ENCODE assay signal across 28 cellular contexts in the genomic region with DNA sequence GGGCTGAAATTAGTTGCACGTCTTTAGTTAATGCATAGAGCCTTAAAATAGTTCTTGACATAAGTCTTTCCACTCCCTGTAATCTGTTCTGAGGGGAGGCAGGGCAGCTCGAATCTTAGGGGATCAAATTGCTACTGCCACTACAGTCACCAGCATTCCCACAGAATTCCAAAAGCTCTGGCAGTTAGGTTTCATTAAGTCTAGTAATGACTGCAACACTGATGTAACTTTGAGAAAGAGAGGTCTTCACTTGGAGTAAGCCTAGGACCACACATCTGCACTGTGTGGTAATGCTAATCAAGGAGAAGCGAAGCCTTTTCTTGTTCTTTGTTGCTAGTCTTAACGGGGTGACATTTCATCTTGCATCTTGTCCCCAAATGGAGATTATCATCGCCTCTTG. TPM values are rescaled to one million over a fixed set of nuclear protein-coding genes. Genes with fewer than 3 reads are reported as not detected.
DNase-seq lines count a peak whose midpoint lies in the region; ATAC-seq, FAIRE-seq and TF ChIP-seq lines count a peak whose summit lies in the region.
"Had no signal": no experiment of that assay in that cellular context is flagged by ENCODE, and none has a peak within 500 bp of the region (broad histone marks: within the 10 kb centered on the region; RNA-seq: fewer than 3 reads in every experiment).

No MANE protein-coding gene starts in this region.

- H3K9ac ChIP-seq in K562 (ENCODE audit: insufficient read depth in 1 of 2, low read depth in 2 of 2, low read length in 2 of 2) (no peak overlapping the region), HepG2 (ENCODE audit: insufficient read depth, low read depth, low read length) (no peak overlapping the region)
- H3K9ac ChIP-seq: SK-N-SH had no signal

- TF ChIP-seq EP300 in K562 (IDR thresholded peaks at IDR 0.05; ENCODE audit: low read length) (no peak), HepG2 (IDR thresholded peaks at IDR 0.05; ENCODE audit: low read depth in 2 of 2, low read length in 2 of 2) (no peak), HepG2 (CRISPR knock-in tag; IDR thresholded peaks at IDR 0.05; ENCODE audit: borderline replicate concordance) (no peak)

- no peaks in the 10 kb centered on the region for H4K20me1 ChIP-seq in K562 (replicated peaks; ENCODE audit: control insufficient read depth, insufficient read depth, low read length)
- no peaks in the 10 kb centered on the region for H4K20me1 ChIP-seq in HepG2 (ENCODE audit: insufficient read depth, low read length)

- intact Hi-C loops in K562 (cut with micrococcal nuclease) = no loop called here
- intact Hi-C loops in HepG2 (cut with micrococcal nuclease; ENCODE audit: unreplicated experiment) = no loop called here

- H3K4me3 ChIP-seq in cardiac muscle cell (no peak overlapping the region), right atrium auricular region (no peak overlapping the region), K562 (no peak overlapping the region), HepG2 (replicated peaks in 1 of 3; ENCODE audit: insufficient read depth in 1 of 3, low read depth in 2 of 3, low read length in 3 of 3) (no peak overlapping the region)
- H3K4me3 ChIP-seq: A549, dorsolateral prefrontal cortex, lower lobe of right lung had no signal

- BruUV-seq in K562 (replicated peaks; lab: Mats Ljungman, UMichigan) (no TSS peak), HepG2 (replicated peaks; lab: Mats Ljungman, UMichigan) (no TSS peak)

- H3K27me3 ChIP-seq in cardiac muscle cell = no peaks in the 10 kb centered on the region
- H3K27me3 ChIP-seq in right atrium auricular region = no peaks in the 10 kb centered on the region
- no peaks in the 10 kb centered on the region for H3K27me3 ChIP-seq in K562 (ENCODE audit: control insufficient read depth in 2 of 2, insufficient read depth in 2 of 2, low read length in 2 of 2)
- H3K27me3 ChIP-seq in HepG2 (ENCODE audit: control insufficient read depth in 1 of 2, insufficient read depth in 2 of 2, low read length in 2 of 2) = peaks cover 0 to 4% of the 10 kb centered on the region in 2 experiments; a peak in 1 of 5 replicates
- H3K27me3 ChIP-seq: dorsolateral prefrontal cortex had no signal

- H3K79me2 ChIP-seq in K562 (ENCODE audit: control insufficient read depth, insufficient read depth, low read length) = no peaks in the 10 kb centered on the region
- H3K79me2 ChIP-seq in HepG2 (ENCODE audit: insufficient read depth, low read length) = no peaks in the 10 kb centered on the region

- H3K4me2 ChIP-seq in K562 (ENCODE audit: insufficient read depth, low read length) (no peak overlapping the region), HepG2 (ENCODE audit: low read depth, low read length) (no peak overlapping the region)
- H3K4me2 ChIP-seq: A549, SK-N-SH had no signal

- H3K4me1 ChIP-seq in cardiac muscle cell (ENCODE audit: low read depth) = peaks cover 9% of the 10 kb centered on the region
- no peaks in the 10 kb centered on the region for H3K4me1 ChIP-seq in right atrium auricular region
- H3K4me1 ChIP-seq in K562 (replicated peaks in 1 of 2; ENCODE audit: control insufficient read depth in 2 of 2, insufficient read depth in 2 of 2, low read length in 2 of 2) = peaks cover 5 to 7% of the 10 kb centered on the region in 2 experiments; a peak in 4 of 5 replicates
- H3K4me1 ChIP-seq in HepG2 (ENCODE audit: insufficient read depth, low read length) = no peaks in the 10 kb centered on the region
- H3K4me1 ChIP-seq: A549, lower lobe of right lung had no signal

- TF ChIP-seq POLR2A in K562 (conservative IDR thresholded peaks at IDR 0.05) (no peak), HepG2 (IDR thresholded peaks at IDR 0.05; ENCODE audit: insufficient read depth in 1 of 2, low read depth in 2 of 2, low read length in 2 of 2) (no peak)

- H3K9me1 ChIP-seq in K562 (ENCODE audit: control insufficient read depth, insufficient read depth, low read length) = no peaks in the 10 kb centered on the region

- POLR2A ChIA-PET in K562 (lab: Yijun Ruan, JAX) = interaction anchor here (0.7 to 0.9 kb wide), 2 partner anchors 38 to 87 kb away, joined by 3 to 4 read pairs; no protein-coding TSS in a partner anchor
- POLR2A ChIA-PET in HepG2 (lab: Yijun Ruan, JAX) = no interaction called here

- ATAC-seq in HG03025 (IDR thresholded peaks at IDR 0.05; ENCODE audit: low FRiP score, unreplicated experiment) = peak; percentile 46
- no peak for ATAC-seq in K562
- ATAC-seq in HepG2 = no peak
- ATAC-seq: A549, HCT116, lower lobe of right lung had no signal

- peak overlapping the region; percentile 66 for H3K27ac ChIP-seq in cardiac muscle cell
- no peak overlapping the region for H3K27ac ChIP-seq in right atrium auricular region
- no peak overlapping the region for H3K27ac ChIP-seq in K562 (ENCODE audit: extremely low read depth, low read depth, low read length)
- no peak overlapping the region for H3K27ac ChIP-seq in HepG2 (ENCODE audit: extremely low read length, insufficient read depth, low read length)
- H3K27ac ChIP-seq: A549, C4-2B, dorsolateral prefrontal cortex, epithelial cell of prostate, lower lobe of right lung had no signal

- H2AFZ ChIP-seq in K562 (ENCODE audit: low read depth, low read length) (no peak overlapping the region), HepG2 (ENCODE audit: low read length) (no peak overlapping the region)

- TF ChIP-seq CTCF in cardiac muscle cell (IDR thresholded peaks at IDR 0.05; ENCODE audit: low read depth, low read length) (no peak), right atrium auricular region (IDR thresholded peaks at IDR 0.05) (no peak), K562 (IDR thresholded peaks at IDR 0.05 in 2 of 3, conservative IDR thresholded peaks at IDR 0.05 in 1 of 3; ENCODE audit: insufficient read depth in 2 of 3, low read depth in 1 of 3, low read length in 3 of 3) (no peak), HepG2 (CRISPR knock-in tag; IDR thresholded peaks at IDR 0.05) (no peak)

- H3K9me3 ChIP-seq in cardiac muscle cell (ENCODE audit: low read depth) (no peaks in the 10 kb centered on the region), right atrium auricular region (peaks cover 0 to 8% of the 10 kb centered on the region in 2 donors), K562 (replicated peaks; ENCODE audit: control insufficient read depth, insufficient read depth, low read depth, low read length) (no peaks in the 10 kb centered on the region; the same call in 1 of the 2 replicates), HepG2 (ENCODE audit: low read length) (no peaks in the 10 kb centered on the region; the same call in 1 of the 2 replicates)
- H3K9me3 ChIP-seq: SK-N-SH had no signal

- no peak for FAIRE-seq in K562 (lab: Jason Lieb, UNC)
- no peak for FAIRE-seq in urothelium cell line (lab: Jason Lieb, UNC)
- no peak for FAIRE-seq in HepG2 (lab: Jason Lieb, UNC)
- FAIRE-seq: A549 had no signal

- TF ChIP-seq RAD21 in K562 (CRISPR knock-in tag; conservative IDR thresholded peaks at IDR 0.05 in 1 of 2, IDR thresholded peaks at IDR 0.05 in 1 of 2) (no peak), HepG2 (CRISPR knock-in tag; IDR thresholded peaks at IDR 0.05) (no peak)

- DNase-seq in cardiac muscle cell (ENCODE audit: low read depth in 1 of 2, low spot score in 1 of 2) (peak in 1 of 2 donors; percentile 49), right atrium auricular region (ENCODE audit: low spot score) (no peak), K562 (ENCODE audit: extremely low read depth in 1 of 4, low spot score in 3 of 4) (no peak), urothelium cell line (ENCODE audit: low spot score) (no peak), HepG2 (ENCODE audit: low spot score) (no peak), OCI-M2 (lab: John Stamatoyannopoulos, UW; ENCODE audit: unreplicated experiment) (no peak)
- DNase-seq in stimulated activated CD4-positive, alpha-beta T cell treated with anti-CD3 and anti-CD28 coated beads, Interleukin-4, amount 100 ng/mL, for 4 hours = no peak
- DNase-seq: activated CD4-positive, alpha-beta T cell treated with anti-CD3 and anti-CD28 coated beads, Interleukin-2, amount 50 U/mL, for 48 hours; activated effector memory CD4-positive, alpha-beta T cell treated with Interleukin-2 at 50 U/mL for 16 hours; dorsolateral prefrontal cortex; foreskin fibroblast; GF-D8; hypothalamus; islet precursor cell; lower lobe of right lung; NCI-H1048; NCI-H1930; NCI-H446 treated with DMSO at 0.1 percent for 48 hours; NK-92 treated with Interleukin-12 subunit alpha and Interleukin-12 subunit beta, amount 100 ng/mL, for 24 hours; SK-N-SH; stimulated activated CD4-positive, alpha-beta T cell treated with anti-CD3 and anti-CD28 coated beads, Interleukin-12 subunit alpha, Interleukin-12 subunit beta, amount 100 ng/mL, for 4 hours; stimulated activated CD8-positive, alpha-beta memory T cell treated with anti-CD3 and anti-CD28 coated beads, Interleukin-4, amount 100 ng/mL, for 48 hours; substantia nigra had no signal

- in situ Hi-C loops in K562 (cut with MboI) = no loop called here
- in situ Hi-C loops in HepG2 (cut with HindIII; ENCODE audit: extremely low pct_ligation_motif_present, low pct_unique_long_range_greater_than_20kb) = no loop called here

- no peaks in the 10 kb centered on the region for H3K36me3 ChIP-seq in cardiac muscle cell
- no peaks in the 10 kb centered on the region for H3K36me3 ChIP-seq in right atrium auricular region
- H3K36me3 ChIP-seq in K562 (ENCODE audit: control insufficient read depth, insufficient read depth, low read length) = no peaks in the 10 kb centered on the region
- H3K36me3 ChIP-seq in HepG2 (replicated peaks in 1 of 2; ENCODE audit: control insufficient read depth in 1 of 2, insufficient read depth in 2 of 2, low read length in 2 of 2) = no peaks in the 10 kb centered on the region
- H3K36me3 ChIP-seq: lower lobe of right lung had no signal

- 24% methylated on average over 5 of the region's 5 CpGs for WGBS in K562 (ENCODE audit: insufficient coverage, low coverage, missing lambda C conversion rate)
- WGBS in HepG2 (ENCODE audit: low lambda C conversion rate) = 10% methylated on average over 5 of the region's 5 CpGs

- CTCF ChIA-PET in K562 (lab: Yijun Ruan, JAX; ENCODE audit: low intra/inter-chr PET ratio) = no interaction called here
- CTCF ChIA-PET in HepG2 (lab: Yijun Ruan, JAX; ENCODE audit: low intra/inter-chr PET ratio, low total read pairs) = no interaction called here

RNA-seq across cellular contexts. Expression of a gene that starts 19.3 kb away (rescaled TPM):
- 61.7 and 65.9 TPM in 2 replicates for total RNA-seq in cardiac muscle cell
- 55.0 and 75.5 TPM in 2 replicates for polyA plus RNA-seq in cardiac muscle cell
- 10 to 100 TPM; 31.7 to 39.3 TPM for total RNA-seq in right atrium auricular region
- total RNA-seq in K562 (2011; cell fraction: chromatin; rRNA removed; ENCODE audit: low replicate concordance) = 6.2 and 7.3 TPM in 2 replicates
- 5.0 and 5.1 TPM in 2 replicates for total RNA-seq in K562 (2011; cell fraction: nucleolus; rRNA removed)
- 4.7 and 4.8 TPM in 2 replicates for total RNA-seq in K562 (2011; cell fraction: nucleoplasm; rRNA removed)
- 23.2 and 24.6 TPM in 2 replicates for total RNA-seq in K562 (2014; rRNA removed)
- total RNA-seq in K562 (2014; rRNA removed; fragmentation: Illumina TruSeq; extraction: Trizol) = 8.6 and 10.8 TPM in 2 replicates
- total RNA-seq in K562 (2015; rRNA removed; fragmentation: Illumina TruSeq; extraction: Trizol) = 19.6 and 21.4 TPM in 2 replicates
- total RNA-seq in K562 (2021) = 25.8 and 27.9 TPM in 2 replicates
- 4.5 and 4.8 TPM in 2 replicates for polyA plus RNA-seq in K562 (2011; rRNA removed)
- polyA plus RNA-seq in K562 (2011; cell fraction: cytosol; rRNA removed) = 4.3 and 7.8 TPM in 2 replicates
- 3.6 and 5.1 TPM in 2 replicates for polyA plus RNA-seq in K562 (2011; cell fraction: nucleus; rRNA removed)
- 27.1 and 38.2 TPM in 2 replicates for polyA plus RNA-seq in K562 (2012)
- polyA plus RNA-seq in K562 (2014; fragmentation: Illumina TruSeq; extraction: Trizol) = 15.9 and 21.9 TPM in 2 replicates
- polyA plus RNA-seq in K562 (2014; fragmentation: Nextera tagmentation; extraction: Ambion mirVana) = 1 to 10 TPM in 1 of 2 experiments, under 1 TPM in 1; 0.90 to 1.8 TPM
- polyA plus RNA-seq in K562 (2014; rRNA removed) = 24.3 and 26.3 TPM in 2 replicates
- 4.3 and 7.2 TPM in 2 replicates for polyA minus RNA-seq in K562 (2011; rRNA and poly(A)+ RNA removed)
- 2.0 and 2.6 TPM in 2 replicates for polyA minus RNA-seq in K562 (2011; cell fraction: cytosol; rRNA and poly(A)+ RNA removed)
- 4.7 and 5.4 TPM in 2 replicates for polyA minus RNA-seq in K562 (2011; cell fraction: nucleus; rRNA and poly(A)+ RNA removed)
- 21.3 and 23.5 TPM in 2 replicates for total RNA-seq in HepG2 (2016; rRNA removed; fragmentation: Illumina TruSeq; extraction: Trizol)
- 20.1 and 23.4 TPM in 2 replicates for total RNA-seq in HepG2 (2016; cell fraction: cytosol; rRNA removed; fragmentation: Illumina TruSeq; extraction: Trizol; ENCODE audit: low read depth)
- total RNA-seq in HepG2 (2016; cell fraction: insoluble cytoplasmic fraction; rRNA removed; fragmentation: Illumina TruSeq; extraction: Trizol) = 17.9 and 25.3 TPM in 2 replicates
- 50.5 and 50.9 TPM in 2 replicates for total RNA-seq in HepG2 (2016; cell fraction: membrane; rRNA removed; fragmentation: Illumina TruSeq; extraction: Trizol)
- 12.0 and 12.1 TPM in 2 replicates for total RNA-seq in HepG2 (2016; cell fraction: nucleus; rRNA removed; fragmentation: Illumina TruSeq; extraction: Trizol)
- polyA plus RNA-seq in HepG2 (2011; rRNA removed) = 14.8 and 19.5 TPM in 2 replicates
- polyA plus RNA-seq in HepG2 (2011; cell fraction: cytosol; rRNA removed) = 21.4 and 24.5 TPM in 2 replicates
- 8.9 and 9.7 TPM in 2 replicates for polyA plus RNA-seq in HepG2 (2011; cell fraction: nucleus; rRNA removed)
- 20.9 and 25.1 TPM in 2 replicates for polyA plus RNA-seq in HepG2 (2012)
- polyA plus RNA-seq in HepG2 (2016; cell fraction: cytosol; fragmentation: Illumina TruSeq; extraction: Trizol; ENCODE audit: low read depth) = 30.8 and 31.3 TPM in 2 replicates
- 24.5 and 29.7 TPM in 2 replicates for polyA plus RNA-seq in HepG2 (2016; cell fraction: insoluble cytoplasmic fraction; fragmentation: Illumina TruSeq; extraction: Trizol; ENCODE audit: low read depth)
- 53.4 and 56.8 TPM in 2 replicates for polyA plus RNA-seq in HepG2 (2016; cell fraction: membrane; fragmentation: Illumina TruSeq; extraction: Trizol; ENCODE audit: low read depth)
- polyA plus RNA-seq in HepG2 (2016; cell fraction: nucleus; fragmentation: Illumina TruSeq; extraction: Trizol; ENCODE audit: insufficient read depth, low read depth) = 18.9 and 21.5 TPM in 2 replicates
- 4.0 and 18.1 TPM in 2 replicates for polyA minus RNA-seq in HepG2 (2011; rRNA and poly(A)+ RNA removed; ENCODE audit: low replicate concordance)
- polyA minus RNA-seq in HepG2 (2011; cell fraction: cytosol; rRNA and poly(A)+ RNA removed) = 9.8 and 11.4 TPM in 2 replicates
- 9.0 and 11.7 TPM in 2 replicates for polyA minus RNA-seq in HepG2 (2011; cell fraction: nucleus; rRNA and poly(A)+ RNA removed)
